ENCODE assay signal across 22 cellular contexts in genomic region chr2:225437319-225437718, GRCh38. TPM values are rescaled to one million over a fixed set of nuclear protein-coding genes. Genes with fewer than 3 reads are reported as not detected.
"Had no signal": no experiment of that assay in that cellular context is flagged by ENCODE, and none has a peak within 500 bp of the region (broad histone marks: within the 10 kb centered on the region; RNA-seq: fewer than 3 reads in every experiment).

No MANE protein-coding gene starts in this region.

- FAIRE-seq: HTR-8/SVneo, K562, RCC 7860 had no signal

- H3K4me3 ChIP-seq: K562, SJSA1, SK-N-MC had no signal

- H3K36me3 ChIP-seq: SJSA1 had no signal

- H3K27ac Mint-ChIP-seq: IgD-negative memory B cell had no signal

- H3K9me3 ChIP-seq: SJSA1 had no signal

- H3K27me3 ChIP-seq: SJSA1 had no signal

- H3K4me3 Mint-ChIP-seq: IgD-negative memory B cell had no signal

- DNase-seq: NCI-H1092, NCI-H1105 treated with DMSO at 0.1 percent for 48 hours, NCI-H1417 treated with DMSO at 0.1 percent for 48 hours, NCI-H146, NCI-H1694 treated with DMSO at 0.1 percent for 48 hours, NCI-H1930, NCI-H2107, NCI-H2227 treated with DMSO at 0.1 percent for 48 hours, NCI-H524, Right ventricle myocardium superior, RPMI8226, SIG-M5 had no signal

- H3K36me3 Mint-ChIP-seq: IgD-negative memory B cell had no signal

- H3K4me1 ChIP-seq: SJSA1 had no signal

- H3K27ac ChIP-seq: HL-60, SJSA1, SK-N-MC had no signal

- ATAC-seq: K562 had no signal

RNA-seq across cellular contexts. Expression of gene NYAP2, which starts 37.8 kb away (rescaled TPM):
- total RNA-seq: LHCN-M2, MCF 10A, NCI-H460, Right ventricle myocardium superior, SJSA1 had no signal
- polyA plus RNA-seq: IgD-negative memory B cell had no signal
